Comparison of ENCODE assay signal across 9 cellular contexts in genomic region chr17:79707931-79708891, GRCh38. TPM values are rescaled to one million over a fixed set of nuclear protein-coding genes. Genes with fewer than 3 reads are reported as not detected.
DNase-seq lines count a peak whose midpoint lies in the region; ATAC-seq and TF ChIP-seq lines count a peak whose summit lies in the region.
"Had no signal": no experiment of that assay in that cellular context is flagged by ENCODE, and none has a peak within 500 bp of the region (broad histone marks: within the 10 kb centered on the region; RNA-seq: fewer than 3 reads in every experiment).

No MANE protein-coding gene starts in this region.

- H3K9ac ChIP-seq in iPS-20b (ENCODE audit: low read depth, low read length): no peak overlapping the region

- H3K27me3 ChIP-seq in ascending aorta (no peaks in the 10 kb centered on the region), iPS-20b (ENCODE audit: insufficient read depth, low read length) (no peaks in the 10 kb centered on the region)

- H3K27ac Mint-ChIP-seq in T-helper 2 cell treated with Interferon-gamma antibody and Interleukin-4, amounts not matched to agents 5 μg/mL and 100 μg/mL, for 36 hours: no peak overlapping the region
- H3K27ac Mint-ChIP-seq: activated naive CD4-positive, alpha-beta T cell treated with anti-CD3 and anti-CD28 coated beads, Interleukin-2, amount 50 U/mL, for 24 hours had no signal

- peak; percentile 52 to 78 (median 72) for TF ChIP-seq CTCF in ascending aorta (IDR thresholded peaks at IDR 0.05)

- peak overlapping the region; percentile 21 for H3K4me3 Mint-ChIP-seq in T-helper 2 cell treated with Interferon-gamma antibody and Interleukin-4, amounts not matched to agents 5 μg/mL and 100 μg/mL, for 36 hours
- H3K4me3 Mint-ChIP-seq: activated naive CD4-positive, alpha-beta T cell treated with anti-CD3 and anti-CD28 coated beads, Interleukin-2, amount 50 U/mL, for 24 hours had no signal

- H3K4me3 ChIP-seq in ascending aorta (peak overlapping the region in 1 of 2 donors; percentile 42), iPS-20b (ENCODE audit: low read length) (peak overlapping the region; percentile 54; the same call in 1 of the 2 replicates)

- H3K9me3 ChIP-seq in ascending aorta: no peaks in the 10 kb centered on the region
- H3K9me3 ChIP-seq in iPS-20b (ENCODE audit: insufficient read depth, low read depth, low read length): no peaks in the 10 kb centered on the region

- H3K27ac ChIP-seq in ascending aorta: no peak overlapping the region
- H3K27ac ChIP-seq in iPS-20b (ENCODE audit: low read length): no peak overlapping the region

- H3K4me1 ChIP-seq in ascending aorta (no peaks in the 10 kb centered on the region), iPS-20b (ENCODE audit: insufficient read depth, low read length) (no peaks in the 10 kb centered on the region)

- no peaks in the 10 kb centered on the region for H3K4me1 Mint-ChIP-seq in T-helper 2 cell treated with Interferon-gamma antibody and Interleukin-4, amounts not matched to agents 5 μg/mL and 100 μg/mL, for 36 hours (ENCODE audit: low read depth)
- H3K4me1 Mint-ChIP-seq: activated naive CD4-positive, alpha-beta T cell treated with anti-CD3 and anti-CD28 coated beads, Interleukin-2, amount 50 U/mL, for 24 hours had no signal

- H3K36me3 ChIP-seq in ascending aorta (no peaks in the 10 kb centered on the region), iPS-20b (ENCODE audit: insufficient read depth, low read depth, low read length) (no peaks in the 10 kb centered on the region)

- DNase-seq in DMS114 treated with DMSO at 0.1 percent for 48 hours (lab: John Stamatoyannopoulos, UW; ENCODE audit: unreplicated experiment) (peak; percentile 34), LHCN-M2 (ENCODE audit: low read depth) (peak; percentile 22), ascending aorta (ENCODE audit: low spot score in 2 of 2) (no peak), NCI-H1048 (lab: John Stamatoyannopoulos, UW) (no peak)
- peak; percentile 29 for DNase-seq in T-helper 2 cell treated with Interferon-gamma antibody and Interleukin-4, amounts not matched to agents 5 μg/mL and 100 μg/mL, for 36 hours (ENCODE audit: low spot score)
- DNase-seq in stimulated activated CD4-positive, alpha-beta T cell treated with anti-CD3 and anti-CD28 coated beads, Interleukin-12 subunit alpha, Interleukin-12 subunit beta, amount 100 ng/mL, for 4 hours: peak; percentile 60

- H3K9me3 Mint-ChIP-seq in T-helper 2 cell treated with Interferon-gamma antibody and Interleukin-4, amounts not matched to agents 5 μg/mL and 100 μg/mL, for 36 hours: no peaks in the 10 kb centered on the region
- H3K9me3 Mint-ChIP-seq: activated naive CD4-positive, alpha-beta T cell treated with anti-CD3 and anti-CD28 coated beads, Interleukin-2, amount 50 U/mL, for 24 hours had no signal

- no peaks in the 10 kb centered on the region for H3K36me3 Mint-ChIP-seq in T-helper 2 cell treated with Interferon-gamma antibody and Interleukin-4, amounts not matched to agents 5 μg/mL and 100 μg/mL, for 36 hours (ENCODE audit: low read depth)
- H3K36me3 Mint-ChIP-seq: activated naive CD4-positive, alpha-beta T cell treated with anti-CD3 and anti-CD28 coated beads, Interleukin-2, amount 50 U/mL, for 24 hours had no signal

- no peaks in the 10 kb centered on the region for H3K27me3 Mint-ChIP-seq in T-helper 2 cell treated with Interferon-gamma antibody and Interleukin-4, amounts not matched to agents 5 μg/mL and 100 μg/mL, for 36 hours (ENCODE audit: low read depth)
- H3K27me3 Mint-ChIP-seq: activated naive CD4-positive, alpha-beta T cell treated with anti-CD3 and anti-CD28 coated beads, Interleukin-2, amount 50 U/mL, for 24 hours had no signal

- ATAC-seq in HG02884 (IDR thresholded peaks at IDR 0.05; ENCODE audit: unreplicated experiment): no peak

- intact Hi-C loops in ascending aorta (cut with DNase I): loop anchor here (10.0 kb wide), 1 partner anchor 303 kb away; no protein-coding TSS in a partner anchor

RNA-seq across cellular contexts. Expression of gene ENPP7, which starts 22.5 kb away (rescaled TPM):
- not detected in 2 replicates for total RNA-seq in LHCN-M2 (2014; rRNA removed)
- not detected for polyA plus RNA-seq in LHCN-M2 (2012)
- 2.2 TPM for total RNA-seq in ascending aorta

Comparison
In these comparisons a context has a peak if more than half of its experiments do, and no peak if none do; other contexts are left out.
1. DNase-seq: peak in DMS114 treated with DMSO at 0.1 percent for 48 hours (single experiment), LHCN-M2 (single experiment), T-helper 2 cell treated with Interferon-gamma antibody and Interleukin-4, amounts not matched to agents 5 μg/mL and 100 μg/mL, for 36 hours (single experiment) and stimulated activated CD4-positive, alpha-beta T cell treated with anti-CD3 and anti-CD28 coated beads, Interleukin-12 subunit alpha, Interleukin-12 subunit beta, amount 100 ng/mL, for 4 hours (single experiment); none in ascending aorta (0 of 2) and NCI-H1048 (single experiment).